ENCODE assay signal across 8 cellular contexts in the genomic region with DNA sequence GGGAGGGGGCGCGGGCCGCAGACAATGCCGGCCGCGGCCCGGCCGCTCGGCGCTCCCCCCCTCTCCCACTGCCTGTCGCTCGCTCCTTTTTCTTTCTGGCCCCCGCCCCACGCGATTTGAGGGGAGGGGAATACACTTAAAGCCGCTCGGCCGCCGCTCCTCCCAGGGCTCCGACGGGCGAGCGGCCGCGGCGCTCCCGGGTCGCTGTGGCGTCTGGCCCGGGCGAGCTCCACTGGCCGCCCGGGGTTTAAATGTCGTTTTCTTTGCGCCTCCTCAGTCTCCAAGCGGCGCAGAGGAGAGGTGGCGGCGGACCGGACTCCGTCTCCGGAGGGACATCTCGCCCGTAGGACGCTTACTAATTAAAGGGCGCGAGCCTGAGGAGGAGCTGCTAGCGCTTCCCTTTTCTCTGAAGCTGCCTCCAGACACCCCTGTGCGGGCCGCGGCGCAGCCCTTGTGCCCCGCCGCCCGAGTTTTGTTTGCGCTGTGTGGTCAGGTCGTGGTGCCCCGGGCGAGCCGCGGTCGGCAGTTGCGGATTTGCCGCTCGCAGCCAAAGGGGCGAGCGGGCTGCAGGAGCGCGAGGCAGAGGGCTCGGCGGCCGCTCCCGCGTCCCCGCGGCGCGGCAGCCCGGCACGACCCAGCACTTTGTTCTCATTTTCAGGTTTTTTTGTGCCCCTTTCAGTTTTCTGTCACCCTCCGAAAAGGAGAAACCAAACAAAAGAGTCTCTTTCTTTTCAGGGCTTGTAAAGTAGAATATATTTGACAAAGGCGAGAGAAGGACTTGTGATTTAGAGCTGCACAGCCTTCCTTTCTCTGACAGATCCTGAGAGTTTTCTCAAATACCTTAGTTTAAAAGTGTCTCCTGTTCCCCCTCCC. TPM values are rescaled to one million over a fixed set of nuclear protein-coding genes. Genes with fewer than 3 reads are reported as not detected.
A peak's percentile ranks its signal among the peaks of the same experiment; 100 is the strongest.
DNase-seq lines count a peak whose midpoint lies in the region; ATAC-seq and TF ChIP-seq lines count a peak whose summit lies in the region.

No MANE protein-coding gene starts in this region.

- WGBS in SK-N-SH (ENCODE audit: low lambda C conversion rate), result 7% methylated on average over 4 of the region's 82 CpGs

- H3K36me3 ChIP-seq in GM23338 (ENCODE audit: insufficient read depth) (no peaks in the 10 kb centered on the region), SK-N-SH (replicated peaks in 1 of 2; ENCODE audit: control insufficient read depth in 1 of 2, insufficient read depth in 2 of 2, low read length in 1 of 2) (no peaks in the 10 kb centered on the region), brain microvascular endothelial cell (replicated peaks) (peaks cover 4% of the 10 kb centered on the region), iPS-18a (ENCODE audit: control insufficient read depth, low read depth, low read length) (no peaks in the 10 kb centered on the region), skeletal muscle tissue (ENCODE audit: control insufficient read depth in 3 of 3, insufficient read depth in 3 of 3, low read length in 3 of 3) (no peaks in the 10 kb centered on the region)

- H3K9me2 ChIP-seq in GM23338 (ENCODE audit: insufficient read depth), result no peaks in the 10 kb centered on the region
- H3K9me2 ChIP-seq in SK-N-SH, result no peaks in the 10 kb centered on the region

- H3K4me1 ChIP-seq in GM23338 (ENCODE audit: insufficient read depth) (peaks cover 19% of the 10 kb centered on the region), SK-N-SH (ENCODE audit: control insufficient read depth in 1 of 2, insufficient read depth in 2 of 2, low read depth in 1 of 2, low read length in 1 of 2) (peaks cover 2 to 21% of the 10 kb centered on the region in 2 experiments; a peak in 3 of 4 replicates), iPS-18a (ENCODE audit: control insufficient read depth, low read depth, low read length) (peaks cover 30% of the 10 kb centered on the region), skeletal muscle tissue (ENCODE audit: control insufficient read depth in 3 of 3, insufficient read depth in 3 of 3, low read length in 3 of 3) (peaks cover 7 to 22% (median 17%) of the 10 kb centered on the region in 3 donors)

- peak overlapping the region; percentile 85 for H3K4me3 Mint-ChIP-seq in GM23338

- peaks cover 68% of the 10 kb centered on the region for H3K27me3 ChIP-seq in GM23338 (ENCODE audit: insufficient read depth)
- no peaks in the 10 kb centered on the region for H3K27me3 ChIP-seq in SK-N-SH (ENCODE audit: insufficient read depth)
- no peaks in the 10 kb centered on the region for H3K27me3 ChIP-seq in brain microvascular endothelial cell (replicated peaks)
- H3K27me3 ChIP-seq in iPS-18a (ENCODE audit: control insufficient read depth, insufficient read depth, low read length), result peaks cover 53% of the 10 kb centered on the region
- peaks cover 0 to 4% (median 3%) of the 10 kb centered on the region in 3 donors for H3K27me3 ChIP-seq in skeletal muscle tissue (ENCODE audit: control insufficient read depth in 3 of 3, insufficient read depth in 3 of 3, low read length in 3 of 3)

- H3K27me3 Mint-ChIP-seq in GM23338 (ENCODE audit: insufficient read depth, low read depth, poor library complexity), result peaks cover 50% of the 10 kb centered on the region

- H3F3A ChIP-seq in GM23338 (replicated peaks; ENCODE audit: low read depth), result 0 out of 2 replicates have a peak, but pooled peaks cover 2% of the 10 kb centered on the region
- peaks cover 2% of the 10 kb centered on the region for H3F3A ChIP-seq in SK-N-SH (replicated peaks; ENCODE audit: insufficient read depth)

- peak overlapping the region; percentile 91 for H3K9ac ChIP-seq in SK-N-SH
- H3K9ac ChIP-seq in iPS-18a (ENCODE audit: low read length), result peak overlapping the region; percentile 63
- peak overlapping the region; percentile 34 to 83 (median 80) for H3K9ac ChIP-seq in skeletal muscle tissue (ENCODE audit: low read depth in 1 of 3, low read length in 3 of 3)

- no peak overlapping the region for H2AFZ ChIP-seq in GM23338
- peak overlapping the region; percentile 36; the same call in 1 of the 2 replicates for H2AFZ ChIP-seq in SK-N-SH (ENCODE audit: low read depth)

- H4K20me1 ChIP-seq in GM23338 (replicated peaks; ENCODE audit: insufficient read depth) (peaks cover 47% of the 10 kb centered on the region), SK-N-SH (ENCODE audit: insufficient read depth) (peaks cover 54% of the 10 kb centered on the region)

- TF ChIP-seq RAD21 in SK-N-SH (IDR thresholded peaks at IDR 0.05; ENCODE audit: low read length), result no peak

- H3K79me2 ChIP-seq in GM23338 (replicated peaks; ENCODE audit: insufficient read depth), result peaks cover 48% of the 10 kb centered on the region
- peaks cover 58% of the 10 kb centered on the region for H3K79me2 ChIP-seq in SK-N-SH (ENCODE audit: insufficient read depth)

- peaks cover 3% of the 10 kb centered on the region; the same call in 2 of the 3 replicates for H3K36me3 Mint-ChIP-seq in GM23338 (ENCODE audit: low read depth)

- no peak for TF ChIP-seq EP300 in SK-N-SH (IDR thresholded peaks at IDR 0.05; ENCODE audit: borderline replicate concordance in 1 of 2, low read depth in 1 of 2, low read length in 1 of 2)

- peak overlapping the region; percentile 81 for H3K4me3 ChIP-seq in GM23338
- peak overlapping the region; percentile 85 to 94 for H3K4me3 ChIP-seq in SK-N-SH (ENCODE audit: low read depth in 2 of 2, low read length in 1 of 2)
- peak overlapping the region; percentile 86 for H3K4me3 ChIP-seq in brain microvascular endothelial cell (ENCODE audit: low read depth, low read length)
- H3K4me3 ChIP-seq in iPS-18a (ENCODE audit: low read length), result peak overlapping the region; percentile 63
- peak overlapping the region; percentile 73 to 79 (median 76) for H3K4me3 ChIP-seq in skeletal muscle tissue (ENCODE audit: low read length in 3 of 3)

- H3K9me3 Mint-ChIP-seq in GM23338, result peaks cover 3% of the 10 kb centered on the region; the same call in 2 of the 3 replicates

- peaks cover 31% of the 10 kb centered on the region for H3K4me1 Mint-ChIP-seq in GM23338

- H3K9me3 ChIP-seq in SK-N-SH (no peaks in the 10 kb centered on the region), iPS-18a (ENCODE audit: control insufficient read depth, low read depth, low read length) (no peaks in the 10 kb centered on the region), skeletal muscle tissue (ENCODE audit: control insufficient read depth in 3 of 3, low read length in 3 of 3) (no peaks in the 10 kb centered on the region)

- H3K4me2 ChIP-seq in GM23338, result peak overlapping the region; percentile 97
- H3K4me2 ChIP-seq in SK-N-SH, result peak overlapping the region; percentile 92

- ATAC-seq in GM23338 (peak; percentile 4), GM19328 (IDR thresholded peaks at IDR 0.05; ENCODE audit: unreplicated experiment) (no peak), GM18517 (IDR thresholded peaks at IDR 0.05; ENCODE audit: unreplicated experiment) (no peak)

- POLR2A ChIA-PET in SK-N-SH (lab: Yijun Ruan, JAX), result interaction anchor here (0.6 kb wide), 1 partner anchor 324 kb away, joined by 3 read pairs; no protein-coding TSS in a partner anchor

- H3K27ac Mint-ChIP-seq in GM23338, result no peak overlapping the region

- TF ChIP-seq CTCF in GM23338 (conservative IDR thresholded peaks at IDR 0.05; ENCODE audit: low read depth in 2 of 2), result no peak
- TF ChIP-seq CTCF in SK-N-SH (IDR thresholded peaks at IDR 0.05), result no peak
- no peak for TF ChIP-seq CTCF in brain microvascular endothelial cell (IDR thresholded peaks at IDR 0.05; ENCODE audit: low read depth, low read length, missing control alignments)

- H3K27ac ChIP-seq in GM23338 (ENCODE audit: low read depth) (no peak overlapping the region), SK-N-SH (ENCODE audit: low read depth in 2 of 2, low read length in 1 of 2) (peak overlapping the region; percentile 62 to 68), brain microvascular endothelial cell (peak overlapping the region; percentile 86), iPS-18a (ENCODE audit: low read length) (no peak overlapping the region), skeletal muscle tissue (ENCODE audit: low read depth, low read length) (peak overlapping the region; percentile 72)

- in situ Hi-C loops in brain microvascular endothelial cell (cut with HindIII; ENCODE audit: low pct_ligation_motif_present, low sequenced_read_pairs), result no loop called here

- CTCF ChIA-PET in SK-N-SH (lab: Yijun Ruan, JAX), result interaction anchor here (0.9 to 1.6 kb wide), 5 partner anchors 11 to 374 kb away, joined by 3 to 8 read pairs (median 3); no protein-coding TSS in a partner anchor

- DNase-seq in AG08396 (ENCODE audit: low spot score), result peak; percentile 42
- peak; percentile 48 for DNase-seq in GM23338 (ENCODE audit: low spot score)
- DNase-seq in SK-N-SH, result peak; percentile 74
- no peak for DNase-seq in brain microvascular endothelial cell

TF ChIP-seq in GM23338, 12 proteins besides CTCF, POLR2A, EP300 and RAD21 (continues in another document):
- TF ChIP-seq STAT1 (IDR thresholded peaks at IDR 0.05; ENCODE audit: unreplicated experiment) (no peak), EZH2 (IDR thresholded peaks at IDR 0.05; ENCODE audit: low read depth, unreplicated experiment) (peak; percentile 69), ZNF331 (CRISPR knock-in tag; IDR thresholded peaks at IDR 0.05; ENCODE audit: low read depth) (no peak), EZH2phosphoT487 (IDR thresholded peaks at IDR 0.05; ENCODE audit: unreplicated experiment) (peak; percentile 15)

TF ChIP-seq in SK-N-SH, 30 proteins besides CTCF, POLR2A, EP300 and RAD21:
- TF ChIP-seq, protein P1, sequence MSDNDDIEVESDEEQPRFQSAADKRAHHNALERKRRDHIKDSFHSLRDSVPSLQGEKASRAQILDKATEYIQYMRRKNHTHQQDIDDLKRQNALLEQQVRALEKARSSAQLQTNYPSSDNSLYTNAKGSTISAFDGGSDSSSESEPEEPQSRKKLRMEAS (IDR thresholded peaks at IDR 0.05; ENCODE audit: low read depth), result 0 out of 2 replicates have a peak, but pooled peaks have one; percentile 16
- TF ChIP-seq, protein P2, sequence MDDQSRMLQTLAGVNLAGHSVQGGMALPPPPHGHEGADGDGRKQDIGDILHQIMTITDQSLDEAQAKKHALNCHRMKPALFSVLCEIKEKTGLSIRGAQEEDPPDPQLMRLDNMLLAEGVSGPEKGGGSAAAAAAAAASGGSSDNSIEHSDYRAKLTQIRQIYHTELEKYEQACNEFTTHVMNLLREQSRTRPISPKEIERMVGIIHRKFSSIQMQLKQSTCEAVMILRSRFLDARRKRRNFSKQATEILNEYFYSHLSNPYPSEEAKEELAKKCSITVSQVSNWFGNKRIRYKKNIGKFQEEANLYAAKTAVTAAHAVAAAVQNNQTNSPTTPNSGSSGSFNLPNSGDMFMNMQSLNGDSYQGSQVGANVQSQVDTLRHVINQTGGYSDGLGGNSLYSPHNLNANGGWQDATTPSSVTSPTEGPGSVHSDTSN (IDR thresholded peaks at IDR 0.05), result no peak
- TF ChIP-seq MXI1 (IDR thresholded peaks at IDR 0.05; ENCODE audit: low read depth, low read length), result peak; percentile 30; the same call in 1 of the 2 replicates

RNA-seq across cellular contexts. Expression of a gene that starts 1.5 kb away (rescaled TPM):
- 6.0 and 6.6 TPM in 2 replicates for total RNA-seq in GM23338 (2014; rRNA removed; shearing (Covaris generic))
- 3.8 and 3.9 TPM in 2 replicates for polyA plus RNA-seq in GM23338 (2016; fragmentation: Nextera tagmentation; extraction: Ambion mirVana)
- polyA plus RNA-seq in SK-N-SH (2012; rRNA removed), result 7.4 and 9.8 TPM in 2 replicates
- polyA plus RNA-seq in SK-N-SH (2012; cell fraction: cytosol; rRNA removed), result 5.8 and 6.4 TPM in 2 replicates
- polyA plus RNA-seq in SK-N-SH (2012; cell fraction: nucleus; rRNA removed), result 13.4 and 24.6 TPM in 2 replicates
- 9.9 TPM for total RNA-seq in skeletal muscle tissue

Comparison
In these comparisons a context has a peak if more than half of its experiments do, and no peak if none do; other contexts are left out.
1. H3K27ac ChIP-seq: peak in SK-N-SH (2 of 2), brain microvascular endothelial cell (single experiment) and skeletal muscle tissue (single experiment); none in GM23338 (single experiment) and iPS-18a (single experiment).
2. Peak in every context shown above with its lines, with median percentiles within 50 percentile points of each other: H3K4me3 ChIP-seq and H3K9ac ChIP-seq.